14 cellular contexts compared by ENCODE assay signal in the genomic region with DNA sequence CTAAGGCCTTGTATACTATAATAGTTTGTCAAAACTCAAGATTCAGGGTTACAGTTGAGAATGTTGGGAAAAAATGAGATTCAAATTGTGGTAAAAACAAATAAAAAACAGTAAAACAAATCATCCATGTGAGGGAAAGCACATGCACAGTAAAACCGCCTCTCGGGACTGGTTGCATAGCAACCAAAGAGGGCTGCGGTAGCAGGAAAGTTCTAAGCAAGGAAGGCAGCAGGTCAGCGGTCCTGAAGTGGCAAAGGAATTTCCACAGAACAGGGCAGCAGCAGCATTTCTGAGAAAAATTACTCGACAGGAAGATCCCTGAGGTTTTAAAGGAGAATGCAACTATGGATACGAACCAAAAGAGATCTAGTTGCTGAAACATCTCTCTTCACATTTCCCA.
A peak's percentile ranks its signal among the peaks of the same experiment; 100 is the strongest.
DNase-seq lines count a peak whose midpoint lies in the region; ATAC-seq and TF ChIP-seq lines count a peak whose summit lies in the region.
"Had no signal": no experiment of that assay in that cellular context is flagged by ENCODE, and none has a peak within 500 bp of the region (broad histone marks: within the 10 kb centered on the region; RNA-seq: fewer than 3 reads in every experiment).

No MANE protein-coding gene starts in this region.

- no peak overlapping the region for H2AFZ ChIP-seq in DND-41 (ENCODE audit: low read depth, low read length)

- no peaks in the 10 kb centered on the region for H3K27me3 ChIP-seq in DND-41 (ENCODE audit: insufficient read depth, low read length, poor library complexity)
- H3K27me3 ChIP-seq in breast epithelium: no peaks in the 10 kb centered on the region
- no peaks in the 10 kb centered on the region for H3K27me3 ChIP-seq in CD8-positive, alpha-beta T cell (ENCODE audit: insufficient read depth, low read length)

- H3K9me3 ChIP-seq in DND-41 (ENCODE audit: insufficient read depth, low read length, severe bottlenecking): no peaks in the 10 kb centered on the region
- H3K9me3 ChIP-seq in SK-N-MC (ENCODE audit: low read depth, low read length): no peaks in the 10 kb centered on the region
- no peaks in the 10 kb centered on the region for H3K9me3 ChIP-seq in breast epithelium
- no peaks in the 10 kb centered on the region for H3K9me3 ChIP-seq in CD8-positive, alpha-beta T cell (ENCODE audit: low read length)
- H3K9me3 ChIP-seq: neutrophil had no signal

- H3K27ac Mint-ChIP-seq in glutamatergic neuron (ENCODE audit: unreplicated experiment) (no peak overlapping the region), progenitor cell of endocrine pancreas (peak overlapping the region; percentile 69)
- H3K27ac Mint-ChIP-seq in CD8-positive, alpha-beta T cell: no peak overlapping the region

- no peak overlapping the region for H3K9ac ChIP-seq in DND-41 (ENCODE audit: low read depth, low read length)
- no peak overlapping the region for H3K9ac ChIP-seq in SK-N-MC (ENCODE audit: insufficient read length)

- no peaks in the 10 kb centered on the region for H3K27me3 Mint-ChIP-seq in glutamatergic neuron (ENCODE audit: unreplicated experiment)
- H3K27me3 Mint-ChIP-seq in progenitor cell of endocrine pancreas: no peaks in the 10 kb centered on the region
- H3K27me3 Mint-ChIP-seq in CD8-positive, alpha-beta T cell (ENCODE audit: low read depth): peaks cover 2% of the 10 kb centered on the region

- peaks cover 8% of the 10 kb centered on the region; the same call in 1 of the 2 replicates for H3K4me1 ChIP-seq in DND-41 (ENCODE audit: insufficient read depth, low read length)
- no peaks in the 10 kb centered on the region for H3K4me1 ChIP-seq in breast epithelium
- no peaks in the 10 kb centered on the region for H3K4me1 ChIP-seq in CD8-positive, alpha-beta T cell (ENCODE audit: insufficient read depth, low read length)

- no peak for TF ChIP-seq POLR2A in erythroblast (IDR thresholded peaks at IDR 0.05; ENCODE audit: low read length)
- TF ChIP-seq POLR2A in breast epithelium (IDR thresholded peaks at IDR 0.05): no peak

- CTCF ChIA-PET in CD8-positive, alpha-beta T cell (lab: Charles Lee): interaction anchor here (1.2 kb wide), 1 partner anchor 14 kb away, joined by 4 read pairs; no protein-coding TSS in a partner anchor

- H3K79me2 ChIP-seq in DND-41 (ENCODE audit: insufficient read depth, low read length): no peaks in the 10 kb centered on the region

- POLR2A ChIA-PET in CD8-positive, alpha-beta T cell (lab: Charles Lee): no interaction called here

- TF ChIP-seq CTCF in DND-41 (IDR thresholded peaks at IDR 0.05; ENCODE audit: borderline replicate concordance, extremely low read depth, low read length, poor library complexity, severe bottlenecking): no peak
- TF ChIP-seq CTCF in glutamatergic neuron (IDR thresholded peaks at IDR 0.05; ENCODE audit: partially characterized antibody, unreplicated experiment): no peak
- TF ChIP-seq CTCF in progenitor cell of endocrine pancreas (IDR thresholded peaks at IDR 0.05; ENCODE audit: unreplicated experiment): no peak
- TF ChIP-seq CTCF in breast epithelium (IDR thresholded peaks at IDR 0.05): no peak
- TF ChIP-seq CTCF in CD8-positive, alpha-beta T cell (IDR thresholded peaks at IDR 0.05): no peak

- H4K20me1 ChIP-seq in DND-41 (ENCODE audit: insufficient read depth, low read length): no peaks in the 10 kb centered on the region

- H3K4me2 ChIP-seq in DND-41 (ENCODE audit: insufficient read depth, low read length): no peak overlapping the region

- DNase-seq in DND-41 (peak; percentile 8), SK-N-MC (ENCODE audit: low read depth, low spot score) (no peak), glutamatergic neuron (peak; percentile 38), progenitor cell of endocrine pancreas (ENCODE audit: low spot score, unreplicated experiment) (no peak), erythroblast (lab: John Stamatoyannopoulos, UW) (no peak), breast epithelium (ENCODE audit: low spot score in 2 of 2) (no peak)
- no peak for DNase-seq in CD8-positive, alpha-beta T cell
- DNase-seq: activated CD4-positive, alpha-beta T cell treated with anti-CD3 and anti-CD28 coated beads for 1 hour; cerebellar nuclear complex; left colon; stimulated activated CD4-positive, alpha-beta T cell treated with anti-CD3 and anti-CD28 coated beads, Interleukin-2, amount 100 ng/mL, for 48 hours; stimulated activated naive CD8-positive, alpha-beta T cell treated with anti-CD3 and anti-CD28 coated beads, Interleukin-15, Interleukin-2, amounts not matched to agents 100 U/mL and 50 U/mL, for 24 hours had no signal

- H3K9me3 Mint-ChIP-seq in glutamatergic neuron (ENCODE audit: unreplicated experiment): no peaks in the 10 kb centered on the region
- no peaks in the 10 kb centered on the region for H3K9me3 Mint-ChIP-seq in progenitor cell of endocrine pancreas (ENCODE audit: low read depth)
- H3K9me3 Mint-ChIP-seq in CD8-positive, alpha-beta T cell: no peaks in the 10 kb centered on the region

- H3K36me3 Mint-ChIP-seq in glutamatergic neuron (ENCODE audit: unreplicated experiment): no peaks in the 10 kb centered on the region
- H3K36me3 Mint-ChIP-seq in progenitor cell of endocrine pancreas (ENCODE audit: insufficient read depth): no peaks in the 10 kb centered on the region
- H3K36me3 Mint-ChIP-seq in CD8-positive, alpha-beta T cell: no peaks in the 10 kb centered on the region

- no peaks in the 10 kb centered on the region for H3K4me1 Mint-ChIP-seq in glutamatergic neuron (ENCODE audit: low read depth, unreplicated experiment)
- peaks cover 11% of the 10 kb centered on the region for H3K4me1 Mint-ChIP-seq in progenitor cell of endocrine pancreas (ENCODE audit: low read depth)
- no peaks in the 10 kb centered on the region for H3K4me1 Mint-ChIP-seq in CD8-positive, alpha-beta T cell (ENCODE audit: low read depth)

- intact Hi-C loops in breast epithelium (cut with DNase I; ENCODE audit: low total_unique reads): no loop called here
- intact Hi-C loops in CD8-positive, alpha-beta T cell (cut with DNase I, micrococcal nuclease): no loop called here

- H3K4me3 ChIP-seq in DND-41 (ENCODE audit: low read depth in 1 of 2, low read length in 2 of 2): no peak overlapping the region
- peak overlapping the region; percentile 18; the same call in 1 of the 2 replicates for H3K4me3 ChIP-seq in SK-N-MC
- no peak overlapping the region for H3K4me3 ChIP-seq in breast epithelium
- H3K4me3 ChIP-seq in CD8-positive, alpha-beta T cell (ENCODE audit: low read depth, low read length): no peak overlapping the region

- ATAC-seq in DND-41 (ENCODE audit: insufficient read depth, low read depth): no peak
- ATAC-seq in HG03342 (IDR thresholded peaks at IDR 0.05; ENCODE audit: unreplicated experiment): no peak
- no peak for ATAC-seq in CD8-positive, alpha-beta T cell
- ATAC-seq: left colon; stimulated activated naive CD8-positive, alpha-beta T cell treated with anti-CD3 and anti-CD28 coated beads, Interleukin-15, Interleukin-2, amounts not matched to agents 100 U/mL and 50 U/mL, for 24 hours had no signal

- no peak overlapping the region for H3K4me3 Mint-ChIP-seq in glutamatergic neuron (ENCODE audit: unreplicated experiment)
- no peak overlapping the region for H3K4me3 Mint-ChIP-seq in progenitor cell of endocrine pancreas (ENCODE audit: low read depth)
- no peak overlapping the region for H3K4me3 Mint-ChIP-seq in CD8-positive, alpha-beta T cell

- H3K36me3 ChIP-seq in DND-41 (ENCODE audit: insufficient read depth, low read length) (no peaks in the 10 kb centered on the region), SK-N-MC (ENCODE audit: insufficient read depth, low read length) (no peaks in the 10 kb centered on the region), breast epithelium (no peaks in the 10 kb centered on the region)
- H3K36me3 ChIP-seq in CD8-positive, alpha-beta T cell (ENCODE audit: insufficient read depth, low read length): no peaks in the 10 kb centered on the region
- H3K36me3 ChIP-seq: neutrophil had no signal

- H3K27ac ChIP-seq in DND-41 (ENCODE audit: low read length) (no peak overlapping the region), SK-N-MC (no peak overlapping the region), breast epithelium (no peak overlapping the region)
- no peak overlapping the region for H3K27ac ChIP-seq in CD8-positive, alpha-beta T cell (ENCODE audit: low read depth, low read length)
- H3K27ac ChIP-seq: neutrophil had no signal

Comparison
In these comparisons a context has a peak if more than half of its experiments do, and no peak if none do; other contexts are left out.
1. DNase-seq: peak in DND-41 (single experiment) and glutamatergic neuron (single experiment); none in SK-N-MC (single experiment), progenitor cell of endocrine pancreas (single experiment), erythroblast (0 of 2), breast epithelium (0 of 2) and CD8-positive, alpha-beta T cell (0 of 7).